ENCODE assay signal across 8 cellular contexts in genomic region chr14:99231181-99231849, GRCh38. TPM values are rescaled to one million over a fixed set of nuclear protein-coding genes. Genes with fewer than 3 reads are reported as not detected.
A peak's percentile ranks its signal among the peaks of the same experiment; 100 is the strongest.
DNase-seq lines count a peak whose midpoint lies in the region; ATAC-seq and TF ChIP-seq lines count a peak whose summit lies in the region.

No MANE protein-coding gene starts in this region.

- H3K9me3 Mint-ChIP-seq in activated CD8-positive, alpha-beta T cell treated with anti-CD3 and anti-CD28 coated beads for 36 hours: no peaks in the 10 kb centered on the region
- peaks cover 9% of the 10 kb centered on the region for H3K9me3 Mint-ChIP-seq in stimulated activated memory B cell treated with anti-CD40 and anti-IgM and Interleukin-4, amounts not matched to agents 10 μg/mL and 1 μg/mL and 100 μg/mL, for 72 hours

- POLR2A ChIA-PET in activated CD8-positive, alpha-beta T cell treated with anti-CD3 and anti-CD28 coated beads for 36 hours (lab: Charles Lee): interaction anchor here (0.9 to 23.8 kb wide), 11 partner anchors 10 to 47 kb away, joined by 3 to 496 read pairs (median 23); partner anchors contain the start of gene BCL11B

- peaks cover 92% of the 10 kb centered on the region for H3K4me1 Mint-ChIP-seq in activated CD8-positive, alpha-beta T cell treated with anti-CD3 and anti-CD28 coated beads for 36 hours (ENCODE audit: low read depth)
- H3K4me1 Mint-ChIP-seq in stimulated activated memory B cell treated with anti-CD40 and anti-IgM and Interleukin-4, amounts not matched to agents 10 μg/mL and 1 μg/mL and 100 μg/mL, for 72 hours: no peaks in the 10 kb centered on the region

- TF ChIP-seq CTCF in activated CD8-positive, alpha-beta T cell treated with anti-CD3 and anti-CD28 coated beads for 36 hours (IDR thresholded peaks at IDR 0.05): no peak

- no peaks in the 10 kb centered on the region for H3K9me3 ChIP-seq in iPS-18c (ENCODE audit: control insufficient read depth, insufficient read depth, low read length)

- peaks cover 51% of the 10 kb centered on the region for H3K36me3 Mint-ChIP-seq in activated CD8-positive, alpha-beta T cell treated with anti-CD3 and anti-CD28 coated beads for 36 hours (ENCODE audit: low read depth)
- no peaks in the 10 kb centered on the region for H3K36me3 Mint-ChIP-seq in stimulated activated memory B cell treated with anti-CD40 and anti-IgM and Interleukin-4, amounts not matched to agents 10 μg/mL and 1 μg/mL and 100 μg/mL, for 72 hours

- ATAC-seq in activated CD8-positive, alpha-beta T cell treated with anti-CD3 and anti-CD28 coated beads for 36 hours: no peak
- ATAC-seq in stimulated activated memory B cell treated with anti-CD40 and anti-IgM and Interleukin-4, amounts not matched to agents 10 μg/mL and 1 μg/mL and 100 μg/mL, for 72 hours: peak; percentile 34
- ATAC-seq in GM18520 (IDR thresholded peaks at IDR 0.05; ENCODE audit: unreplicated experiment) (no peak), HG02981 (IDR thresholded peaks at IDR 0.05; ENCODE audit: unreplicated experiment) (no peak)

- H3K4me3 ChIP-seq in iPS-18c (ENCODE audit: insufficient read depth, low read depth, low read length): peak overlapping the region; percentile 41

- CTCF ChIA-PET in activated CD8-positive, alpha-beta T cell treated with anti-CD3 and anti-CD28 coated beads for 36 hours (lab: Charles Lee): interaction anchor here (0.6 to 17.6 kb wide), 18 partner anchors 10 to 1090 kb away, joined by 3 to 189 read pairs (median 10); no protein-coding TSS in a partner anchor

- H3K4me3 Mint-ChIP-seq in activated CD8-positive, alpha-beta T cell treated with anti-CD3 and anti-CD28 coated beads for 36 hours: peak overlapping the region; percentile 79
- no peak overlapping the region for H3K4me3 Mint-ChIP-seq in stimulated activated memory B cell treated with anti-CD40 and anti-IgM and Interleukin-4, amounts not matched to agents 10 μg/mL and 1 μg/mL and 100 μg/mL, for 72 hours

- no peaks in the 10 kb centered on the region for H3K27me3 Mint-ChIP-seq in activated CD8-positive, alpha-beta T cell treated with anti-CD3 and anti-CD28 coated beads for 36 hours
- no peaks in the 10 kb centered on the region for H3K27me3 Mint-ChIP-seq in stimulated activated memory B cell treated with anti-CD40 and anti-IgM and Interleukin-4, amounts not matched to agents 10 μg/mL and 1 μg/mL and 100 μg/mL, for 72 hours

- intact Hi-C loops in activated CD8-positive, alpha-beta T cell treated with anti-CD3 and anti-CD28 coated beads for 36 hours (cut with micrococcal nuclease): loop anchor here (5.0 kb wide), 1 partner anchor 39 kb away; no protein-coding TSS in a partner anchor
- intact Hi-C loops in cardiac septum (cut with DNase I): no loop called here

- peak overlapping the region; percentile 99 for H3K27ac Mint-ChIP-seq in activated CD8-positive, alpha-beta T cell treated with anti-CD3 and anti-CD28 coated beads for 36 hours
- H3K27ac Mint-ChIP-seq in stimulated activated memory B cell treated with anti-CD40 and anti-IgM and Interleukin-4, amounts not matched to agents 10 μg/mL and 1 μg/mL and 100 μg/mL, for 72 hours: no peak overlapping the region

- DNase-seq in activated effector memory CD4-positive, alpha-beta T cell treated with anti-CD3 and anti-CD28 coated beads, Interleukin-2, amount 50 U/mL, for 16 hours: peak; percentile 74
- no peak for DNase-seq in activated effector memory CD4-positive, alpha-beta T cell treated with Interleukin-2 at 50 U/mL for 16 hours
- DNase-seq in activated CD8-positive, alpha-beta T cell treated with anti-CD3 and anti-CD28 coated beads for 36 hours: no peak
- DNase-seq in cardiac septum (ENCODE audit: low spot score): no peak

RNA-seq across cellular contexts. Expression of gene BCL11B, which starts 40.7 kb away (rescaled TPM):
- 10 to 100 TPM; 48.5 to 53.0 TPM for total RNA-seq in activated CD8-positive, alpha-beta T cell treated with anti-CD3 and anti-CD28 coated beads for 36 hours
- 0.16 TPM for total RNA-seq in cardiac septum

Comparison
In these comparisons a context has a peak if more than half of its experiments do, and no peak if none do; other contexts are left out.
1. RNA of gene BCL11B, which starts 40.7 kb away (total RNA-seq): 48.5 to 53.0 TPM in activated CD8-positive, alpha-beta T cell treated with anti-CD3 and anti-CD28 coated beads for 36 hours; 0.16 TPM in cardiac septum (single experiment); every median in the first group is over 10 times any median in the second.